In the genomic region with DNA sequence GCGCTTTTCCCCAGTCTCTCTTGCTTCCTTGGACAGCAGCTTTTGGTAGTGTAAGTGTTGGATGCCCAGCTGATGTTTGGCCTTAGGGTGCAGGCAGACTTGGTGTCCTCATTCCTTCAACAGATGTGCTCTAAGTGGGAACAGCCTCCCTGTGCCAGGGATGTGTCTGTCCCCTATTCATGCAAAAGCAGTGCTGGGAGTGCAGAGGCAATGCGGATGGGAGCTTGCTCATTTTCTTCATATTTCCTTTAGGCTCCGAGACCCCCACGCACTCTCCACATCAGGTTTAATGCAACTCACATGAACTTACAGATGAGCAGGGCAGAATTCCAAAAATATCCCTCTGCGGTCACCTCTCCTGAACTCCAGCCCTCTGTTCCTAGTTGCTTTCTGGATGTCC, we compare ENCODE assay signal across 16 cellular contexts.
A peak's percentile ranks its signal among the peaks of the same experiment; 100 is the strongest.
DNase-seq lines count a peak whose midpoint lies in the region; ATAC-seq and TF ChIP-seq lines count a peak whose summit lies in the region.
"Had no signal": no experiment of that assay in that cellular context is flagged by ENCODE, and none has a peak within 500 bp of the region (broad histone marks: within the 10 kb centered on the region; RNA-seq: fewer than 3 reads in every experiment).

No MANE protein-coding gene starts in this region.

- CTCF ChIA-PET in HEK293 (lab: Yijun Ruan, JAX): interaction anchor here (0.6 to 1.5 kb wide), 5 partner anchors 86 to 322 kb away, joined by 3 to 5 read pairs (median 3); no protein-coding TSS in a partner anchor

- no peak for TF ChIP-seq CTCF in HEK293 (tag by site-specific recombination; IDR thresholded peaks at IDR 0.05)
- no peak for TF ChIP-seq CTCF in type B pancreatic cell (conservative IDR thresholded peaks at IDR 0.05)

- peaks cover 8% of the 10 kb centered on the region for H3K27me3 Mint-ChIP-seq in activated T-cell treated with anti-CD3 and anti-CD28 coated beads, Interleukin-2, amount 50 U/mL, for 24 hours
- peaks cover 22% of the 10 kb centered on the region for H3K27me3 Mint-ChIP-seq in activated T-cell treated with anti-CD3 and anti-CD28 coated beads, Interleukin-2, amount 50 U/mL, for 72 hours (ENCODE audit: low read depth)
- H3K27me3 Mint-ChIP-seq in activated T-helper 17 cell treated with anti-CD3 and anti-CD28 coated beads, Interleukin-2, amount 50 U/mL, for 72 hours: peaks cover 6% of the 10 kb centered on the region
- H3K27me3 Mint-ChIP-seq in type B pancreatic cell: peaks cover 48% of the 10 kb centered on the region
- peaks cover 29% of the 10 kb centered on the region for H3K27me3 Mint-ChIP-seq in activated T-helper 1 cell treated with anti-CD3 and anti-CD28 coated beads, Interleukin-12 subunit alpha, Interleukin-12 subunit beta, Interleukin-2, Interleukin-4 antibody, amounts not matched to agents 30 ng/mL and 10 ng/mL and 1 ng/mL, durations not matched to agents 14 hours and 24 hours and 36 hours (ENCODE audit: insufficient read depth)

- H3K36me3 ChIP-seq in HEK293 (ENCODE audit: control insufficient read depth in 2 of 2, insufficient read depth in 1 of 2, low read length in 2 of 2): no peaks in the 10 kb centered on the region

- no peaks in the 10 kb centered on the region for H3K36me3 Mint-ChIP-seq in activated T-cell treated with anti-CD3 and anti-CD28 coated beads, Interleukin-2, amount 50 U/mL, for 24 hours (ENCODE audit: low read depth)
- H3K36me3 Mint-ChIP-seq in activated T-cell treated with anti-CD3 and anti-CD28 coated beads, Interleukin-2, amount 50 U/mL, for 72 hours (ENCODE audit: insufficient read depth in 2 of 2): no peaks in the 10 kb centered on the region
- no peaks in the 10 kb centered on the region for H3K36me3 Mint-ChIP-seq in activated T-helper 17 cell treated with anti-CD3 and anti-CD28 coated beads, Interleukin-2, amount 50 U/mL, for 72 hours (ENCODE audit: low read depth)
- no peaks in the 10 kb centered on the region for H3K36me3 Mint-ChIP-seq in type B pancreatic cell
- H3K36me3 Mint-ChIP-seq in activated T-helper 1 cell treated with anti-CD3 and anti-CD28 coated beads, Interleukin-12 subunit alpha, Interleukin-12 subunit beta, Interleukin-2, Interleukin-4 antibody, amounts not matched to agents 30 ng/mL and 10 ng/mL and 1 ng/mL, durations not matched to agents 14 hours and 24 hours and 36 hours (ENCODE audit: low read depth): no peaks in the 10 kb centered on the region
- H3K36me3 Mint-ChIP-seq: CD4-positive, alpha-beta memory T cell had no signal

- no peak overlapping the region for H3K4me3 Mint-ChIP-seq in activated T-cell treated with anti-CD3 and anti-CD28 coated beads, Interleukin-2, amount 50 U/mL, for 24 hours
- H3K4me3 Mint-ChIP-seq in activated T-cell treated with anti-CD3 and anti-CD28 coated beads, Interleukin-2, amount 50 U/mL, for 72 hours: no peak overlapping the region
- H3K4me3 Mint-ChIP-seq in activated T-helper 17 cell treated with anti-CD3 and anti-CD28 coated beads, Interleukin-2, amount 50 U/mL, for 72 hours: no peak overlapping the region
- H3K4me3 Mint-ChIP-seq in type B pancreatic cell: no peak overlapping the region
- H3K4me3 Mint-ChIP-seq in activated T-helper 1 cell treated with anti-CD3 and anti-CD28 coated beads, Interleukin-12 subunit alpha, Interleukin-12 subunit beta, Interleukin-2, Interleukin-4 antibody, amounts not matched to agents 30 ng/mL and 10 ng/mL and 1 ng/mL, durations not matched to agents 14 hours and 24 hours and 36 hours: no peak overlapping the region
- H3K4me3 Mint-ChIP-seq: CD4-positive, alpha-beta memory T cell had no signal

- H3K9me3 ChIP-seq in HEK293 (ENCODE audit: control insufficient read depth, insufficient read depth, low read depth, low read length): no peaks in the 10 kb centered on the region

- H3K4me1 ChIP-seq in HEK293 (ENCODE audit: control insufficient read depth, insufficient read depth, low read length): peaks cover 3% of the 10 kb centered on the region; the same call in 1 of the 2 replicates

- peak; percentile 0 for DNase-seq in activated T-cell treated with anti-CD3 and anti-CD28 coated beads, Interleukin-2, amount 50 U/mL, for 24 hours
- no peak for DNase-seq in activated T-cell treated with anti-CD3 and anti-CD28 coated beads, Interleukin-2, amount 50 U/mL, for 72 hours
- DNase-seq in type B pancreatic cell (ENCODE audit: extremely low spot score, unreplicated experiment): peak; percentile 27
- no peak for DNase-seq in activated T-helper 1 cell treated with anti-CD3 and anti-CD28 coated beads, Interleukin-12 subunit alpha, Interleukin-12 subunit beta, Interleukin-2, Interleukin-4 antibody, amounts not matched to agents 30 ng/mL and 10 ng/mL and 1 ng/mL, durations not matched to agents 14 hours and 24 hours and 36 hours (ENCODE audit: low spot score)
- DNase-seq: C1 segment of cervical spinal cord; Calu3; CD4-positive, alpha-beta memory T cell; COR-L47; DMS53; DMS79 treated with DMSO at 0.1 percent for 48 hours; GF-D8; GOT3; H7; HCEC 1CT had no signal

- peaks cover 10% of the 10 kb centered on the region for H3K4me1 Mint-ChIP-seq in activated T-cell treated with anti-CD3 and anti-CD28 coated beads, Interleukin-2, amount 50 U/mL, for 24 hours (ENCODE audit: low read depth)
- peaks cover 10% of the 10 kb centered on the region for H3K4me1 Mint-ChIP-seq in activated T-cell treated with anti-CD3 and anti-CD28 coated beads, Interleukin-2, amount 50 U/mL, for 72 hours (ENCODE audit: low read depth)
- H3K4me1 Mint-ChIP-seq in activated T-helper 17 cell treated with anti-CD3 and anti-CD28 coated beads, Interleukin-2, amount 50 U/mL, for 72 hours: peaks cover 7% of the 10 kb centered on the region
- peaks cover 10% of the 10 kb centered on the region for H3K4me1 Mint-ChIP-seq in type B pancreatic cell (ENCODE audit: unreplicated experiment)
- peaks cover 8% of the 10 kb centered on the region for H3K4me1 Mint-ChIP-seq in activated T-helper 1 cell treated with anti-CD3 and anti-CD28 coated beads, Interleukin-12 subunit alpha, Interleukin-12 subunit beta, Interleukin-2, Interleukin-4 antibody, amounts not matched to agents 30 ng/mL and 10 ng/mL and 1 ng/mL, durations not matched to agents 14 hours and 24 hours and 36 hours (ENCODE audit: low read depth)

- ATAC-seq in activated T-cell treated with anti-CD3 and anti-CD28 coated beads, Interleukin-2, amount 50 U/mL, for 72 hours (replicated peaks in 1 of 2): no peak
- no peak for ATAC-seq in activated T-helper 17 cell treated with anti-CD3 and anti-CD28 coated beads, Interleukin-2, amount 50 U/mL, for 72 hours (replicated peaks)

- intact Hi-C loops in activated T-helper 1 cell treated with anti-CD3 and anti-CD28 coated beads, Interleukin-12 subunit alpha, Interleukin-12 subunit beta, Interleukin-2, Interleukin-4 antibody, amounts not matched to agents 30 ng/mL and 10 ng/mL and 1 ng/mL, durations not matched to agents 14 hours and 24 hours and 36 hours (cut with micrococcal nuclease): no loop called here

- no peak overlapping the region for H3K27ac Mint-ChIP-seq in activated T-cell treated with anti-CD3 and anti-CD28 coated beads, Interleukin-2, amount 50 U/mL, for 24 hours
- no peak overlapping the region for H3K27ac Mint-ChIP-seq in activated T-cell treated with anti-CD3 and anti-CD28 coated beads, Interleukin-2, amount 50 U/mL, for 72 hours
- peak overlapping the region; percentile 5 for H3K27ac Mint-ChIP-seq in activated T-helper 17 cell treated with anti-CD3 and anti-CD28 coated beads, Interleukin-2, amount 50 U/mL, for 72 hours
- H3K27ac Mint-ChIP-seq in type B pancreatic cell: no peak overlapping the region
- no peak overlapping the region for H3K27ac Mint-ChIP-seq in activated T-helper 1 cell treated with anti-CD3 and anti-CD28 coated beads, Interleukin-12 subunit alpha, Interleukin-12 subunit beta, Interleukin-2, Interleukin-4 antibody, amounts not matched to agents 30 ng/mL and 10 ng/mL and 1 ng/mL, durations not matched to agents 14 hours and 24 hours and 36 hours
- H3K27ac Mint-ChIP-seq: CD4-positive, alpha-beta memory T cell had no signal

- POLR2A ChIA-PET in HEK293 (lab: Yijun Ruan, JAX): no interaction called here

- H3K27ac ChIP-seq in HEK293 (ENCODE audit: extremely low read depth, low read depth, low read length): no peak overlapping the region

- H3K9me3 Mint-ChIP-seq in activated T-cell treated with anti-CD3 and anti-CD28 coated beads, Interleukin-2, amount 50 U/mL, for 24 hours: no peaks in the 10 kb centered on the region
- no peaks in the 10 kb centered on the region for H3K9me3 Mint-ChIP-seq in activated T-cell treated with anti-CD3 and anti-CD28 coated beads, Interleukin-2, amount 50 U/mL, for 72 hours
- H3K9me3 Mint-ChIP-seq in activated T-helper 17 cell treated with anti-CD3 and anti-CD28 coated beads, Interleukin-2, amount 50 U/mL, for 72 hours: no peaks in the 10 kb centered on the region
- no peaks in the 10 kb centered on the region for H3K9me3 Mint-ChIP-seq in type B pancreatic cell
- no peaks in the 10 kb centered on the region for H3K9me3 Mint-ChIP-seq in activated T-helper 1 cell treated with anti-CD3 and anti-CD28 coated beads, Interleukin-12 subunit alpha, Interleukin-12 subunit beta, Interleukin-2, Interleukin-4 antibody, amounts not matched to agents 30 ng/mL and 10 ng/mL and 1 ng/mL, durations not matched to agents 14 hours and 24 hours and 36 hours
- H3K9me3 Mint-ChIP-seq: CD4-positive, alpha-beta memory T cell had no signal

- no peak overlapping the region for H3K4me3 ChIP-seq in HEK293 (ENCODE audit: low read depth, low read length)

TF ChIP-seq in HEK293, 187 proteins besides CTCF, POLR2A, EP300 and RAD21:
- no peak for TF ChIP-seq PRDM4 (tag by site-specific recombination; IDR thresholded peaks at IDR 0.05)
- peak; percentile 19; the same call in 1 of the 2 replicates for TF ChIP-seq ZNF585B (tag by site-specific recombination; IDR thresholded peaks at IDR 0.05)
TF ChIP-seq in HEK293: peak in this region for 1.

Comparison
In these comparisons a context has a peak if more than half of its experiments do, and no peak if none do; other contexts are left out.
1. DNase-seq: peak in activated T-cell treated with anti-CD3 and anti-CD28 coated beads, Interleukin-2, amount 50 U/mL, for 24 hours (single experiment) and type B pancreatic cell (single experiment); none in activated T-cell treated with anti-CD3 and anti-CD28 coated beads, Interleukin-2, amount 50 U/mL, for 72 hours (0 of 2) and activated T-helper 1 cell treated with anti-CD3 and anti-CD28 coated beads, Interleukin-12 subunit alpha, Interleukin-12 subunit beta, Interleukin-2, Interleukin-4 antibody, amounts not matched to agents 30 ng/mL and 10 ng/mL and 1 ng/mL, durations not matched to agents 14 hours and 24 hours and 36 hours (single experiment).